Comparison of ENCODE assay signal across 35 cellular contexts in genomic region chr10:13573960-13574359, GRCh38. TPM values are rescaled to one million over a fixed set of nuclear protein-coding genes. Genes with fewer than 3 reads are reported as not detected.
"Had no signal": no experiment of that assay in that cellular context is flagged by ENCODE, and none has a peak within 500 bp of the region (broad histone marks: within the 10 kb centered on the region; RNA-seq: fewer than 3 reads in every experiment).

No MANE protein-coding gene starts in this region.

- H3K9me3 ChIP-seq: gastrocnemius medialis had no signal

- H3K4me1 ChIP-seq: esophagus muscularis mucosa, foreskin keratinocyte, gastrocnemius medialis, heart left ventricle had no signal

- H3K36me3 ChIP-seq: brain microvascular endothelial cell, esophagus muscularis mucosa, gastrocnemius medialis, heart left ventricle, WERI-Rb-1 had no signal

- H3K9me3 Mint-ChIP-seq: endodermal cell; T-helper 1 cell treated with Interleukin-12 subunit alpha and Interleukin-12 subunit beta and Interleukin-4 antibody, amounts not matched to agents 30 μg/mL and 1 μg/mL, for 36 hours; T-helper 2 cell treated with Interferon-gamma antibody and Interleukin-4, amounts not matched to agents 5 μg/mL and 100 μg/mL, for 36 hours had no signal

- H3K27me3 ChIP-seq: brain microvascular endothelial cell, foreskin keratinocyte, heart left ventricle had no signal

- H3K27ac Mint-ChIP-seq: activated B cell treated with CpG ODN at 0.5 μM for 24 hours; activated CD8-positive, alpha-beta T cell treated with anti-CD3 and anti-CD28 coated beads for 36 hours; activated naive CD8-positive, alpha-beta T cell; activated T-helper 17 cell treated with anti-CD3 and anti-CD28 coated beads, Interleukin-2, amount 50 U/mL, for 72 hours; dendritic cell treated with granulocyte-macrophage colony-stimulating factor and Interleukin-4, amounts not matched to agents 40 ng/mL and 50 ng/mL, for 4 days; endodermal cell; T-helper 1 cell treated with Interleukin-12 subunit alpha and Interleukin-12 subunit beta and Interleukin-4 antibody, amounts not matched to agents 30 μg/mL and 1 μg/mL, for 36 hours; T-helper 2 cell treated with Interferon-gamma antibody and Interleukin-4, amounts not matched to agents 5 μg/mL and 100 μg/mL, for 36 hours had no signal

- FAIRE-seq: astrocyte, bronchial epithelial cell had no signal

- H3K4me3 ChIP-seq: coronary artery, dorsolateral prefrontal cortex, esophagus muscularis mucosa, gastrocnemius medialis, heart left ventricle had no signal

- DNase-seq: activated B cell treated with CpG ODN at 0.5 μM for 24 hours; activated CD4-positive, alpha-beta T cell treated with anti-CD3 and anti-CD28 coated beads for 48 hours; activated CD4-positive, alpha-beta T cell treated with anti-CD3 and anti-CD28 coated beads, Interleukin-2, amount 50 U/mL, for 1 hour; activated CD4-positive, alpha-beta T cell treated with anti-CD3 and anti-CD28 coated beads, Interleukin-2, amount 50 U/mL, for 48 hours; activated CD8-positive, alpha-beta memory T cell treated with anti-CD3 and anti-CD28 coated beads for 24 hours; activated CD8-positive, alpha-beta T cell treated with anti-CD3 and anti-CD28 coated beads for 36 hours; activated effector memory CD4-positive, alpha-beta T cell treated with Interleukin-2 at 50 U/mL for 16 hours; activated gamma-delta T cell treated with Interleukin-2 at 50 U/mL for 16 hours; activated naive CD4-positive, alpha-beta T cell treated with anti-CD3 and anti-CD28 coated beads, Interleukin-2, amount 50 U/mL, for 16 hours; activated naive CD4-positive, alpha-beta T cell treated with Interleukin-2 at 50 U/mL for 16 hours; activated T-cell treated with anti-CD3 and anti-CD28 coated beads, Interleukin-2, amount 50 U/mL, for 4 hours; amniotic stem cell; anterior cingulate cortex; brain microvascular endothelial cell; dorsolateral prefrontal cortex; effector memory CD4-positive, alpha-beta T cell; endodermal cell; erythroblast; foreskin keratinocyte; gastrocnemius medialis; glutamatergic neuron; heart left ventricle; T1000; WERI-Rb-1 had no signal

- ATAC-seq: activated CD4-positive, CD25-positive, alpha-beta regulatory T cell treated with anti-CD3 and anti-CD28 coated beads, Interleukin-2, amount 50 U/mL, for 24 hours; activated CD8-positive, alpha-beta T cell treated with anti-CD3 and anti-CD28 coated beads for 36 hours; activated T-cell treated with anti-CD3 and anti-CD28 coated beads, Interleukin-2, amount 50 U/mL, for 4 hours; activated T-helper 17 cell treated with anti-CD3 and anti-CD28 coated beads, Interleukin-2, amount 50 U/mL, for 72 hours; foreskin keratinocyte; gastrocnemius medialis; heart left ventricle had no signal

- H3K27ac ChIP-seq: brain microvascular endothelial cell, coronary artery, dorsolateral prefrontal cortex, esophagus muscularis mucosa, foreskin keratinocyte, gastrocnemius medialis, heart left ventricle, WERI-Rb-1 had no signal

- H3K36me3 Mint-ChIP-seq: activated naive CD8-positive, alpha-beta T cell had no signal

- H3K4me3 Mint-ChIP-seq: activated B cell treated with CpG ODN at 0.5 μM for 24 hours; activated CD8-positive, alpha-beta T cell treated with anti-CD3 and anti-CD28 coated beads for 36 hours; activated naive CD8-positive, alpha-beta T cell; activated T-cell treated with anti-CD3 and anti-CD28 coated beads, Interleukin-2, amount 50 U/mL, for 4 hours; activated T-helper 17 cell treated with anti-CD3 and anti-CD28 coated beads, Interleukin-2, amount 50 U/mL, for 72 hours; central memory CD8-positive, alpha-beta T cell; dendritic cell treated with granulocyte-macrophage colony-stimulating factor and Interleukin-4, amounts not matched to agents 40 ng/mL and 50 ng/mL, for 4 days; endodermal cell; T-helper 1 cell treated with Interleukin-12 subunit alpha and Interleukin-12 subunit beta and Interleukin-4 antibody, amounts not matched to agents 30 μg/mL and 1 μg/mL, for 36 hours; T-helper 2 cell treated with Interferon-gamma antibody and Interleukin-4, amounts not matched to agents 5 μg/mL and 100 μg/mL, for 36 hours had no signal

- H3K4me1 Mint-ChIP-seq: activated B cell treated with CpG ODN at 0.5 μM for 24 hours; activated T-helper 17 cell treated with anti-CD3 and anti-CD28 coated beads, Interleukin-2, amount 50 U/mL, for 72 hours; central memory CD8-positive, alpha-beta T cell; endodermal cell had no signal

RNA-seq across cellular contexts. Expression of gene BEND7, which starts 45.1 kb away (rescaled TPM):
- total RNA-seq: activated B cell treated with CpG ODN at 0.5 μM for 24 hours; activated CD8-positive, alpha-beta T cell treated with anti-CD3 and anti-CD28 coated beads for 36 hours; activated T-helper 17 cell treated with anti-CD3 and anti-CD28 coated beads, Interleukin-2, amount 50 U/mL, for 72 hours had no signal
